In genomic region chr7:99115379-99115778, GRCh38 we compare ENCODE assay signal across 23 cellular contexts. TPM values are rescaled to one million over a fixed set of nuclear protein-coding genes. Genes with fewer than 3 reads are reported as not detected.
DNase-seq lines count a peak whose midpoint lies in the region; ATAC-seq and TF ChIP-seq lines count a peak whose summit lies in the region.
"Had no signal": no experiment of that assay in that cellular context is flagged by ENCODE, and none has a peak within 500 bp of the region (broad histone marks: within the 10 kb centered on the region; RNA-seq: fewer than 3 reads in every experiment).

No MANE protein-coding gene starts in this region.

- H3K27me3 ChIP-seq in Karpas-422 (ENCODE audit: low read length) (no peaks in the 10 kb centered on the region), tibial artery (no peaks in the 10 kb centered on the region)
- H3K27me3 ChIP-seq: BLaER1, MG63, Peyer's patch had no signal

- no peak overlapping the region for H3K9ac ChIP-seq in Karpas-422 (ENCODE audit: low read length)
- H3K9ac ChIP-seq: BLaER1 had no signal

- H3K27ac Mint-ChIP-seq in activated T-cell treated with anti-CD3 and anti-CD28 coated beads, Interleukin-2, amount 50 U/mL, for 24 hours = peak overlapping the region; percentile 22
- H3K27ac Mint-ChIP-seq in natural killer cell treated with Interleukin-12 subunit alpha and Interleukin-12 subunit beta and Interleukin-15 and Interleukin-18, amount 100 ng/mL, for 72 hours = peak overlapping the region; percentile 3 to 14
- H3K27ac Mint-ChIP-seq: GM23338, H9 had no signal

- H3K9me2 ChIP-seq in Karpas-422 (replicated peaks; ENCODE audit: insufficient read depth, low read length) = no peaks in the 10 kb centered on the region

- peaks cover 100% of the 10 kb centered on the region for H3K79me2 ChIP-seq in Karpas-422 (ENCODE audit: low read length)

- peaks cover 54% of the 10 kb centered on the region for H3K4me1 Mint-ChIP-seq in activated T-cell treated with anti-CD3 and anti-CD28 coated beads, Interleukin-2, amount 50 U/mL, for 24 hours (ENCODE audit: low read depth)
- H3K4me1 Mint-ChIP-seq in natural killer cell treated with Interleukin-12 subunit alpha and Interleukin-12 subunit beta and Interleukin-15 and Interleukin-18, amount 100 ng/mL, for 72 hours (ENCODE audit: low read depth in 2 of 2) = peaks cover 48 to 68% of the 10 kb centered on the region in 2 donors

- peak overlapping the region; percentile 42 for H3K27ac ChIP-seq in Karpas-422 (ENCODE audit: low read length)
- H3K27ac ChIP-seq in tibial artery = peak overlapping the region; percentile 52 to 60
- H3K27ac ChIP-seq: BLaER1, Peyer's patch, SK-N-MC had no signal

- no peak for DNase-seq in activated T-cell treated with anti-CD3 and anti-CD28 coated beads, Interleukin-2, amount 50 U/mL, for 24 hours
- no peak for DNase-seq in activated T-cell treated with anti-CD3 and anti-CD28 coated beads, Interleukin-2, amount 50 U/mL, for 48 hours
- DNase-seq in Karpas-422 (no peak), tibial artery (no peak), NCI-H146 treated with DMSO at 0.1 percent for 48 hours (lab: John Stamatoyannopoulos, UW; ENCODE audit: unreplicated experiment) (no peak), NCI-H2107 treated with DMSO at 0.1 percent for 48 hours (lab: John Stamatoyannopoulos, UW; ENCODE audit: unreplicated experiment) (no peak)
- DNase-seq in natural killer cell treated with Interleukin-12 subunit alpha and Interleukin-12 subunit beta and Interleukin-15 and Interleukin-18, amount 100 ng/mL, for 72 hours (ENCODE audit: low spot score) = no peak
- DNase-seq: CD4-positive, CD25-positive, alpha-beta regulatory T cell; DMS153; DND-41; H9; KBM-7; MG63; NCI-H1105 treated with DMSO at 0.1 percent for 48 hours; NCI-H146; NCI-H2029; NCI-H69; Peyer's patch; SIG-M5 had no signal

- TF ChIP-seq CTCF in tibial artery (IDR thresholded peaks at IDR 0.05) = no peak

- H3K9me3 ChIP-seq in Karpas-422 (ENCODE audit: low read length) = no peaks in the 10 kb centered on the region
- H3K9me3 ChIP-seq in tibial artery = no peaks in the 10 kb centered on the region
- H3K9me3 ChIP-seq: MG63, Peyer's patch had no signal

- intact Hi-C loops in tibial artery (cut with DNase I; ENCODE audit: low total_unique reads) = no loop called here

- no peak overlapping the region for H3K4me2 ChIP-seq in Karpas-422 (ENCODE audit: low read depth, low read length, poor library complexity, severe bottlenecking)
- H3K4me2 ChIP-seq: BLaER1, GM23338 had no signal

- H3K36me3 Mint-ChIP-seq in activated T-cell treated with anti-CD3 and anti-CD28 coated beads, Interleukin-2, amount 50 U/mL, for 24 hours (ENCODE audit: low read depth) = peaks cover 35% of the 10 kb centered on the region
- H3K36me3 Mint-ChIP-seq in natural killer cell treated with Interleukin-12 subunit alpha and Interleukin-12 subunit beta and Interleukin-15 and Interleukin-18, amount 100 ng/mL, for 72 hours = peaks cover 8% of the 10 kb centered on the region

- peaks cover 11% of the 10 kb centered on the region; the same call in 1 of the 2 replicates for H3K36me3 ChIP-seq in Karpas-422 (ENCODE audit: insufficient read depth, low read length)
- H3K36me3 ChIP-seq in tibial artery = no peaks in the 10 kb centered on the region

- peaks cover 22% of the 10 kb centered on the region for H3K9me3 Mint-ChIP-seq in activated T-cell treated with anti-CD3 and anti-CD28 coated beads, Interleukin-2, amount 50 U/mL, for 24 hours
- no peaks in the 10 kb centered on the region for H3K9me3 Mint-ChIP-seq in natural killer cell treated with Interleukin-12 subunit alpha and Interleukin-12 subunit beta and Interleukin-15 and Interleukin-18, amount 100 ng/mL, for 72 hours

- H3K4me3 Mint-ChIP-seq in activated T-cell treated with anti-CD3 and anti-CD28 coated beads, Interleukin-2, amount 50 U/mL, for 24 hours = no peak overlapping the region
- peak overlapping the region; percentile 2 for H3K4me3 Mint-ChIP-seq in natural killer cell treated with Interleukin-12 subunit alpha and Interleukin-12 subunit beta and Interleukin-15 and Interleukin-18, amount 100 ng/mL, for 72 hours
- H3K4me3 Mint-ChIP-seq: CD4-positive, CD25-positive, alpha-beta regulatory T cell; GM23338; H9 had no signal

- H3K4me1 ChIP-seq in Karpas-422 (ENCODE audit: low read length) (peaks cover 78% of the 10 kb centered on the region), tibial artery (peaks cover 0 to 80% (median 31%) of the 10 kb centered on the region in 4 donors)

- H4K20me1 ChIP-seq in Karpas-422 (ENCODE audit: insufficient read depth, low read depth, low read length) = 0 out of 2 replicates have a peak, but pooled peaks cover 4% of the 10 kb centered on the region

- ATAC-seq in natural killer cell treated with Interleukin-12 subunit alpha and Interleukin-12 subunit beta and Interleukin-15 and Interleukin-18, amount 100 ng/mL, for 72 hours = peak in 1 of 2 donors; percentile 60
- ATAC-seq: GM23338, HepG2 had no signal

- H2AFZ ChIP-seq in Karpas-422 (ENCODE audit: low read length) = no peak overlapping the region
- H2AFZ ChIP-seq: GM23338 had no signal

- no peaks in the 10 kb centered on the region for H3K27me3 Mint-ChIP-seq in activated T-cell treated with anti-CD3 and anti-CD28 coated beads, Interleukin-2, amount 50 U/mL, for 24 hours
- H3K27me3 Mint-ChIP-seq in natural killer cell treated with Interleukin-12 subunit alpha and Interleukin-12 subunit beta and Interleukin-15 and Interleukin-18, amount 100 ng/mL, for 72 hours = no peaks in the 10 kb centered on the region
- H3K27me3 Mint-ChIP-seq: CD4-positive, CD25-positive, alpha-beta regulatory T cell had no signal

- H3K4me3 ChIP-seq in Karpas-422 (ENCODE audit: low read length) (no peak overlapping the region), tibial artery (no peak overlapping the region)
- H3K4me3 ChIP-seq: BLaER1, GM23338, MG63, Peyer's patch, SK-N-MC had no signal

RNA-seq across cellular contexts. Expression of gene SMURF1, which starts 28.5 kb away (rescaled TPM):
- total RNA-seq in Karpas-422 (2014; rRNA removed; shearing (Covaris generic); ENCODE audit: low replicate concordance) = 16.7 and 22.6 TPM in 2 replicates
- 10 to 100 TPM; 19.9 to 27.1 TPM for total RNA-seq in natural killer cell treated with Interleukin-12 subunit alpha and Interleukin-12 subunit beta and Interleukin-15 and Interleukin-18, amount 100 ng/mL, for 72 hours
